In genomic region chr15:79527821-79528220, GRCh38 we compare ENCODE assay signal across 30 cellular contexts.
"Had no signal": no experiment of that assay in that cellular context is flagged by ENCODE, and none has a peak within 500 bp of the region (broad histone marks: within the 10 kb centered on the region; RNA-seq: fewer than 3 reads in every experiment).

No MANE protein-coding gene starts in this region.

- H3K4me1 ChIP-seq: pancreas, prostate gland, spleen, suprapubic skin, testis, tibial artery, transverse colon, upper lobe of right lung, uterus had no signal

- H3K9me3 Mint-ChIP-seq: naive thymus-derived CD8-positive, alpha-beta T cell; natural killer cell treated with Interleukin-12 subunit alpha and Interleukin-12 subunit beta and Interleukin-15 and Interleukin-18, amount 100 ng/mL, for 72 hours; nephron progenitor cell; stimulated activated naive CD8-positive, alpha-beta T cell treated with anti-CD3 and anti-CD28 coated beads, Interleukin-15, amount 100 ng/mL, for 72 hours; type B pancreatic cell had no signal

- H3K27me3 ChIP-seq: pancreas, testis, transverse colon, uterus had no signal

- H3K27ac ChIP-seq: neutrophil, pancreas, prostate gland, skin epidermis, spleen, suprapubic skin, testis, tibial artery, transverse colon, upper lobe of right lung, uterus had no signal

- ATAC-seq: naive thymus-derived CD8-positive, alpha-beta T cell; natural killer cell treated with Interleukin-12 subunit alpha and Interleukin-12 subunit beta and Interleukin-15 and Interleukin-18, amount 100 ng/mL, for 72 hours; pancreas; right cardiac atrium; sciatic nerve; stimulated activated naive CD8-positive, alpha-beta T cell treated with anti-CD3 and anti-CD28 coated beads, Interleukin-15, amount 100 ng/mL, for 72 hours; stimulated activated naive CD8-positive, alpha-beta T cell treated with anti-CD3 and anti-CD28 coated beads, Interleukin-15, Interleukin-2, amounts not matched to agents 100 U/mL and 50 U/mL, for 24 hours; upper lobe of right lung had no signal

- H3K4me2 ChIP-seq: smooth muscle cell had no signal

- H3K9me3 ChIP-seq: neutrophil, pancreas, prostate gland, spleen, suprapubic skin, testis, tibial artery, transverse colon, upper lobe of right lung, uterus had no signal

- H3K4me1 Mint-ChIP-seq: naive B cell; naive thymus-derived CD8-positive, alpha-beta T cell; stimulated activated naive CD8-positive, alpha-beta T cell treated with anti-CD3 and anti-CD28 coated beads, Interleukin-15, amount 100 ng/mL, for 72 hours had no signal

- H3K4me3 ChIP-seq: pancreas, prostate gland, skin epidermis, smooth muscle cell, spleen, suprapubic skin, testis, tibial artery, transverse colon, upper lobe of right lung, uterus had no signal

- DNase-seq: naive B cell; naive thymus-derived CD8-positive, alpha-beta T cell; nephron progenitor cell; nucleus accumbens; pancreas; right cardiac atrium; spleen; stimulated activated CD4-positive, alpha-beta T cell treated with anti-CD3 and anti-CD28 coated beads, Interleukin-12 subunit alpha, Interleukin-12 subunit beta, amount 100 ng/mL, for 4 hours; stimulated activated CD4-positive, alpha-beta T cell treated with anti-CD3 and anti-CD28 coated beads, Interleukin-1b, Interleukin-23, amount 100 ng/mL, for 48 hours; stimulated activated CD4-positive, alpha-beta T cell treated with anti-CD3 and anti-CD28 coated beads, Interleukin-4, amount 100 ng/mL, for 1 hour; stimulated activated CD4-positive, alpha-beta T cell treated with anti-CD3 and anti-CD28 coated beads, Interleukin-4, amount 100 ng/mL, for 4 hours; stimulated activated CD8-positive, alpha-beta memory T cell treated with anti-CD3 and anti-CD28 coated beads, Interleukin-4, amount 100 ng/mL, for 48 hours; stimulated activated naive CD4-positive, alpha-beta T cell; stimulated activated naive CD8-positive, alpha-beta T cell treated with anti-CD3 and anti-CD28 coated beads, Interleukin-15, amount 100 ng/mL, for 72 hours; stimulated activated naive CD8-positive, alpha-beta T cell treated with anti-CD3 and anti-CD28 coated beads, Interleukin-15, Interleukin-2, amounts not matched to agents 100 U/mL and 50 U/mL, for 24 hours; substantia nigra; testis; tibial artery; transverse colon; upper lobe of right lung; uterus had no signal

- H3K27ac Mint-ChIP-seq: naive B cell; naive thymus-derived CD8-positive, alpha-beta T cell; natural killer cell treated with Interleukin-12 subunit alpha and Interleukin-12 subunit beta and Interleukin-15 and Interleukin-18, amount 100 ng/mL, for 72 hours; nephron progenitor cell; type B pancreatic cell had no signal

- H3K36me3 Mint-ChIP-seq: naive B cell; naive thymus-derived CD8-positive, alpha-beta T cell; natural killer cell treated with Interleukin-12 subunit alpha and Interleukin-12 subunit beta and Interleukin-15 and Interleukin-18, amount 100 ng/mL, for 72 hours; type B pancreatic cell had no signal

- H3K36me3 ChIP-seq: neutrophil, pancreas, prostate gland, spleen, suprapubic skin, tibial artery, transverse colon, upper lobe of right lung, uterus had no signal

- H3K4me3 Mint-ChIP-seq: naive B cell; naive thymus-derived CD8-positive, alpha-beta T cell; natural killer cell treated with Interleukin-12 subunit alpha and Interleukin-12 subunit beta and Interleukin-15 and Interleukin-18, amount 100 ng/mL, for 72 hours; nephron progenitor cell; neural crest cell; stimulated activated naive CD8-positive, alpha-beta T cell treated with anti-CD3 and anti-CD28 coated beads, Interleukin-15, amount 100 ng/mL, for 72 hours; type B pancreatic cell had no signal
